Comparison of ENCODE assay signal across 14 cellular contexts in the genomic region with DNA sequence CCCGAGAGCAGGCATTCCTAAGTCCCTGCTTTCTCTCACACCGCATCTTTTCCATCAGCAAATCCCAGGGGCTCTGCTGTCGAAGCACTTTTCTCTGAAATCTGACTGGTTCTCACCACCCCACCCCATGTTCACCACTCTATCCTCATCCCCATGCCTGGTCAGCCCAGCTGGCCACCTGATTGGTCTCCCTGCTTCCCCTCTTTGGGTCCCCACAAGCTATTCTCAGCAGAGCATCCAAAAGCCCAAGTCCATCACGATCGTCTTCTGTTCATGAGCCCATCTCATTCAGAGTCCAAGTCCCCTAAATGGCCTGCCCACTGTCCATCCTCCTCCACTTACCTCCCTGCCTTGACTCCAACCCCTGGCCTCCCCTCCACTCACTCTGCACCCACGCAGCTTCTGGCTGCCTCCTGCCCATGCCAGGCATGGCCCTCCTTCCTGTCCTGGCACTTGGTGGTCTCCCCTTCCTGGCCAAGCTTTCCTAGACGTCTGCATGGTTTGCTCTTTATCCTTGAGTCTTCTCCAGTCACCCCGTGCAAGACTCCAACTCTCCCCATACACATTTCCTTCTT. TPM values are rescaled to one million over a fixed set of nuclear protein-coding genes. Genes with fewer than 3 reads are reported as not detected.
A peak's percentile ranks its signal among the peaks of the same experiment; 100 is the strongest.
DNase-seq lines count a peak whose midpoint lies in the region; ATAC-seq, FAIRE-seq and TF ChIP-seq lines count a peak whose summit lies in the region.
"Had no signal": no experiment of that assay in that cellular context is flagged by ENCODE, and none has a peak within 500 bp of the region (broad histone marks: within the 10 kb centered on the region; RNA-seq: fewer than 3 reads in every experiment).

No MANE protein-coding gene starts in this region.

- no peaks in the 10 kb centered on the region for H3F3A ChIP-seq in OCI-LY1 (ENCODE audit: insufficient read depth, low read length)

- no peaks in the 10 kb centered on the region for H3K9me3 Mint-ChIP-seq in endothelial cell (ENCODE audit: unreplicated experiment)

- no peak for FAIRE-seq in HTR-8/SVneo (lab: Jason Lieb, UNC)

- no peak overlapping the region for H3K9ac ChIP-seq in OCI-LY1 (ENCODE audit: low read length)

- no peak overlapping the region for H3K27ac Mint-ChIP-seq in endothelial cell (ENCODE audit: unreplicated experiment)

- peaks cover 10% of the 10 kb centered on the region for H3K36me3 Mint-ChIP-seq in endothelial cell (ENCODE audit: low read depth, unreplicated experiment)

- H3K27ac ChIP-seq in OCI-LY1 (ENCODE audit: low read depth, low read length, poor library complexity, severe bottlenecking) (no peak overlapping the region), upper lobe of right lung (no peak overlapping the region), SJCRH30 (no peak overlapping the region)

- H3K4me2 ChIP-seq in OCI-LY1 (ENCODE audit: low read length) = peak overlapping the region; percentile 88; the same call in 1 of the 2 replicates

- peaks cover 17% of the 10 kb centered on the region for H3K4me1 Mint-ChIP-seq in endothelial cell (ENCODE audit: unreplicated experiment)

- H3K9me3 ChIP-seq in OCI-LY1 (ENCODE audit: low read length) (no peaks in the 10 kb centered on the region), upper lobe of right lung (no peaks in the 10 kb centered on the region), SJCRH30 (replicated peaks) (no peaks in the 10 kb centered on the region)
- H3K9me3 ChIP-seq: gastrocnemius medialis, suprapubic skin had no signal

- H3K9me2 ChIP-seq in OCI-LY1 (ENCODE audit: low read depth, low read length) = no peaks in the 10 kb centered on the region

- H4K20me1 ChIP-seq in OCI-LY1 (ENCODE audit: insufficient read depth, low read length) = no peaks in the 10 kb centered on the region

- no peak overlapping the region for H2AFZ ChIP-seq in OCI-LY1 (ENCODE audit: low read length)

- H3K4me3 ChIP-seq in OCI-LY1 (ENCODE audit: low read depth, low read length, poor library complexity, severe bottlenecking) (no peak overlapping the region), upper lobe of right lung (no peak overlapping the region), SJCRH30 (no peak overlapping the region)

- H3K27me3 ChIP-seq in OCI-LY1 (ENCODE audit: insufficient read depth, low read length) (no peaks in the 10 kb centered on the region), upper lobe of right lung (peaks cover 11% of the 10 kb centered on the region), SJCRH30 (no peaks in the 10 kb centered on the region)

- H3K79me2 ChIP-seq in OCI-LY1 (ENCODE audit: insufficient read depth, low read length) = peaks cover 23% of the 10 kb centered on the region

- TF ChIP-seq CTCF in OCI-LY1 (IDR thresholded peaks at IDR 0.05; ENCODE audit: low read length) (no peak), endothelial cell (IDR thresholded peaks at IDR 0.05; ENCODE audit: unreplicated experiment) (no peak), upper lobe of right lung (IDR thresholded peaks at IDR 0.05) (no peak)

- H3K4me3 Mint-ChIP-seq in endothelial cell (ENCODE audit: unreplicated experiment) = peak overlapping the region; percentile 93

- no peaks in the 10 kb centered on the region for H3K27me3 Mint-ChIP-seq in endothelial cell (ENCODE audit: unreplicated experiment)

- H3K36me3 ChIP-seq in OCI-LY1 (ENCODE audit: insufficient read depth, low read length) (no peaks in the 10 kb centered on the region; the same call in 1 of the 2 replicates), upper lobe of right lung (no peaks in the 10 kb centered on the region), SJCRH30 (no peaks in the 10 kb centered on the region)
- H3K36me3 ChIP-seq: gastrocnemius medialis, suprapubic skin had no signal

- intact Hi-C loops in left cardiac atrium (cut with DNase I) (no loop called here), Right ventricle myocardium superior (cut with DNase I) (no loop called here), upper lobe of right lung (cut with DNase I) (no loop called here)

- ATAC-seq in left cardiac atrium (no peak), Right ventricle myocardium superior (ENCODE audit: poor library complexity) (no peak), upper lobe of right lung (no peak)
- ATAC-seq: gastrocnemius medialis had no signal

- H3K4me1 ChIP-seq in OCI-LY1 (ENCODE audit: insufficient read depth, low read length, severe bottlenecking) (peaks cover 39% of the 10 kb centered on the region), upper lobe of right lung (peaks cover 15% of the 10 kb centered on the region), SJCRH30 (no peaks in the 10 kb centered on the region)

- DNase-seq in left cardiac atrium = peak; percentile 1
- DNase-seq in Right ventricle myocardium superior = no peak
- no peak for DNase-seq in endothelial cell (ENCODE audit: low spot score)
- DNase-seq in upper lobe of right lung = peak; percentile 42
- no peak for DNase-seq in HTR-8/SVneo (ENCODE audit: insufficient read length, low spot score)
- DNase-seq in retina = no peak
- no peak for DNase-seq in SJCRH30
- DNase-seq: cerebellar nuclear complex, DMS79, gastrocnemius medialis, NCI-H187 treated with DMSO at 0.1 percent for 48 hours, NCI-H524 treated with DMSO at 0.1 percent for 48 hours had no signal

RNA-seq across cellular contexts. Expression of a gene that starts 1.6 kb away (rescaled TPM):
- 10 to 100 TPM; 30.0 to 38.4 TPM for total RNA-seq in left cardiac atrium
- 33.9 TPM for total RNA-seq in Right ventricle myocardium superior
- total RNA-seq in endothelial cell (ENCODE audit: unreplicated experiment) = 36.9 TPM
- 28.3 TPM for total RNA-seq in upper lobe of right lung
- 30.6 and 35.1 TPM in 2 replicates for total RNA-seq in SJCRH30 (2014; rRNA removed; shearing (Covaris generic))

Comparison
In these comparisons a context has a peak if more than half of its experiments do, and no peak if none do; other contexts are left out.
1. DNase-seq: peak in left cardiac atrium (single experiment) and upper lobe of right lung (single experiment); none in Right ventricle myocardium superior (single experiment), endothelial cell (single experiment), HTR-8/SVneo (single experiment), retina (single experiment) and SJCRH30 (0 of 2).